Comparison of ENCODE assay signal across 1 cellular context in the genomic region with DNA sequence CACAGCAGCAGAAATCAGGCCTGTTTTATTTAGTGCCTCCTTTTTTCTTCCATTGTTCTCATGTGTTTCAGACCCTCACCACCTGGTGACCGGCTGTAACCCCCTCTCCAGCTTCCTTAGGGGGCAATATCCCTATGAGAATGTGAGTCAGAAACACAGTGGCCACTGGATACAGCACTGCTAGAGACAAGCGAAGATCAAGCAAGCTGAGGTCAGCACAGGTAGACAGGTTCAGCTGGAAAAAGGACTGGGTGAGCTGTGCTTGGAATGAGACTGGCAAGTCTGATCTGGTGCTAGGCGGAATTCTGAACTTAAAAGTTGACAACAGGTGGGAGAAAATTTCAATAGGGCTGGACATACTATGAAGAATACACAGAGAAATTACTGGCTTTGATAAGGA.
TF ChIP-seq lines count a peak whose summit lies in the region.

No MANE protein-coding gene starts in this region.

TF ChIP-seq in GM12878, 131 proteins besides CTCF, POLR2A, EP300 and RAD21:
- TF ChIP-seq ZNF274 (IDR thresholded peaks at IDR 0.05; ENCODE audit: insufficient read depth, insufficient read length) (no peak), MEF2B (IDR thresholded peaks at IDR 0.05; ENCODE audit: partially characterized antibody, poor library complexity, severe bottlenecking) (no peak), NFYA (IDR thresholded peaks at IDR 0.05; ENCODE audit: borderline replicate concordance, low read depth, low read length) (no peak), ZZZ3 (IDR thresholded peaks at IDR 0.05; ENCODE audit: control insufficient read depth, insufficient read length, low read depth) (no peak), ZNF207 (IDR thresholded peaks at IDR 0.05; ENCODE audit: borderline replicate concordance) (no peak), IKZF1 (conservative IDR thresholded peaks at IDR 0.05) (no peak), SMAD1 (IDR thresholded peaks at IDR 0.05; ENCODE audit: low read depth, partially characterized antibody) (no peak), RAD51 (IDR thresholded peaks at IDR 0.05) (no peak), TBL1XR1 (IDR thresholded peaks at IDR 0.05; ENCODE audit: low read depth, low read length) (no peak), POLR2AphosphoS2 (IDR thresholded peaks at IDR 0.05; ENCODE audit: low read depth, low read length) (no peak), SUZ12 (IDR thresholded peaks at IDR 0.05; ENCODE audit: unreplicated experiment) (no peak), RUNX3 (IDR thresholded peaks at IDR 0.05; ENCODE audit: low read length) (no peak), TCF3 (IDR thresholded peaks at IDR 0.05; ENCODE audit: borderline replicate concordance, insufficient read depth, low read depth, low read length) (no peak)
